ENCODE assay signal across 1 cellular context in the genomic region with DNA sequence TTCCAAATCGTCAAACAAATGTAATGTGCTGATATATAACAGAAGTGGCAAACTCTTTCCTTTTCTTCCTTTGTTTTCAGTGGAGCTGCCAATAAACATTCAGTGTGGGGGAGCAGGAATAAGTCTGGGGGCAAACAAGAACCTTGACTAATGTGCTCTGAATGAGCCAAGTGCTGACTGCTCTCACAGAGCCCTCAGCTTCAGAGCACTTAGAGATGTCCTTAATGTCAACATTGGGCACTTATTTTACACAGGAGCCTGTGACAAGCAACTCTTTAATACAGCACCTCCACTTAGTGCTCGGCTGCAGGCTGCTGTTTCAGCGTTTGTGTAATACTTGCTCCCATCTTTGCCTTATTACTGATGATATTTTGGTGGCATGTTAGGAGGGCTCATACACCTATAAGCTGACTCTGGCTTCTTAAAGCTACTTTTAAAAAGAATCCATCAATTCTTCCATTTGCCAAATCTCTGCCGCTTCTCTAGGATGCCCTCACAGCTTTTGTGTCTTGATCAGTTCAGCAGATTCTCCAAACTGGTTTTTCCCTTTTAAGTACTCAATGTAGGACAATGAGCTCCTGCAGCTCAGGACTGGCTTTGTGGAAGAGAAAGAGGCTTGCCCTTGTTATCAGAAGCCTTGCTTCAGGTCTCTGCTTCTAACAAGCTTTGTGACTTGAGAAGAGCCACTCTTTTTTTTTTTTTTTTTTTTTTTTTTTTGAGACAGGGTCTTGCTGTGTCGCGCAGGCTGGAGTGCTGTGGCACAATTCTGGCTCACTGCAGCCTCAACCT.
TF ChIP-seq lines count a peak whose summit lies in the region.

No MANE protein-coding gene starts in this region.

TF ChIP-seq in WTC11, 78 proteins besides CTCF, POLR2A, EP300 and RAD21 (continued from another document):
- TF ChIP-seq, protein P1, sequence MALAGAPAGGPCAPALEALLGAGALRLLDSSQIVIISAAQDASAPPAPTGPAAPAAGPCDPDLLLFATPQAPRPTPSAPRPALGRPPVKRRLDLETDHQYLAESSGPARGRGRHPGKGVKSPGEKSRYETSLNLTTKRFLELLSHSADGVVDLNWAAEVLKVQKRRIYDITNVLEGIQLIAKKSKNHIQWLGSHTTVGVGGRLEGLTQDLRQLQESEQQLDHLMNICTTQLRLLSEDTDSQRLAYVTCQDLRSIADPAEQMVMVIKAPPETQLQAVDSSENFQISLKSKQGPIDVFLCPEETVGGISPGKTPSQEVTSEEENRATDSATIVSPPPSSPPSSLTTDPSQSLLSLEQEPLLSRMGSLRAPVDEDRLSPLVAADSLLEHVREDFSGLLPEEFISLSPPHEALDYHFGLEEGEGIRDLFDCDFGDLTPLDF (CRISPR knock-in tag; IDR thresholded peaks at IDR 0.05), result no peak
- TF ChIP-seq, protein P2, sequence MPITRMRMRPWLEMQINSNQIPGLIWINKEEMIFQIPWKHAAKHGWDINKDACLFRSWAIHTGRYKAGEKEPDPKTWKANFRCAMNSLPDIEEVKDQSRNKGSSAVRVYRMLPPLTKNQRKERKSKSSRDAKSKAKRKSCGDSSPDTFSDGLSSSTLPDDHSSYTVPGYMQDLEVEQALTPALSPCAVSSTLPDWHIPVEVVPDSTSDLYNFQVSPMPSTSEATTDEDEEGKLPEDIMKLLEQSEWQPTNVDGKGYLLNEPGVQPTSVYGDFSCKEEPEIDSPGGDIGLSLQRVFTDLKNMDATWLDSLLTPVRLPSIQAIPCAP (CRISPR knock-in tag; IDR thresholded peaks at IDR 0.05), result no peak
- TF ChIP-seq ZNF138 (CRISPR knock-in tag; conservative IDR thresholded peaks at IDR 0.05) (no peak), ERG (CRISPR knock-in tag; IDR thresholded peaks at IDR 0.05) (no peak), ETV6 (CRISPR knock-in tag; IDR thresholded peaks at IDR 0.05) (no peak)
